26 cellular contexts compared by ENCODE assay signal in the genomic region with DNA sequence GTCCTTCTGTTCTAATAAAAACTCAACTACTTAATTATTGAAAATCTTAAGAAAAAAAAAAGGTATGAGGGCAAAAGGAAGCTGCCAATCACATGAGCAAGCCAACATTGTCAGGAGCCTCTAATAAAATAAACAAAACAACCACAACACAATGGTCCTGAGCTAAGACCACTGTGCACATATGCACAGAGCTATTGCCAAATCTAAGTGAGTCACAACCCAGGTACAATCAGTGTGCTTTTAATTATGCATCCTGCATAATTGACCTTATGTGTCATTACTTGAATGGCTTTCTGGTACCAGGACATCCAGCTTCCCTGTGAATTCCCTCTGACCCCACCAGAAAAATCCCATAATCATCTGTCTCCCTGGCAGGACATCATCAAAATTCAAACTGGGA.
A peak's percentile ranks its signal among the peaks of the same experiment; 100 is the strongest.
DNase-seq lines count a peak whose midpoint lies in the region; ATAC-seq, FAIRE-seq and TF ChIP-seq lines count a peak whose summit lies in the region.
"Had no signal": no experiment of that assay in that cellular context is flagged by ENCODE, and none has a peak within 500 bp of the region (broad histone marks: within the 10 kb centered on the region; RNA-seq: fewer than 3 reads in every experiment).

No MANE protein-coding gene starts in this region.

- no peaks in the 10 kb centered on the region for H3K27me3 Mint-ChIP-seq in astrocyte (ENCODE audit: low read depth, unreplicated experiment)
- no peaks in the 10 kb centered on the region for H3K27me3 Mint-ChIP-seq in Calu3 (ENCODE audit: unreplicated experiment)
- H3K27me3 Mint-ChIP-seq: activated naive CD8-positive, alpha-beta T cell treated with anti-CD3 and anti-CD28 coated beads for 36 hours had no signal

- TF ChIP-seq EP300 in sigmoid colon (IDR thresholded peaks at IDR 0.05) = no peak

- H3K4me1 Mint-ChIP-seq in astrocyte (ENCODE audit: low read depth, unreplicated experiment) (peaks cover 19% of the 10 kb centered on the region), Calu3 (ENCODE audit: low read depth, unreplicated experiment) (no peaks in the 10 kb centered on the region)
- H3K4me1 Mint-ChIP-seq: activated naive CD8-positive, alpha-beta T cell treated with anti-CD3 and anti-CD28 coated beads for 36 hours; CD8-positive, alpha-beta memory T cell had no signal

- DNase-seq in HS-5 (ENCODE audit: low read depth) (peak; percentile 24), astrocyte (ENCODE audit: low read depth) (peak; percentile 57), fibroblast of mammary gland (ENCODE audit: low read depth) (peak; percentile 71), sigmoid colon (no peak), midbrain (lab: John Stamatoyannopoulos, UW) (no peak), Calu3 (no peak)
- DNase-seq: activated CD4-positive, alpha-beta T cell treated with anti-CD3 and anti-CD28 coated beads, Interleukin-2, amount 50 U/mL, for 1 hour; activated CD8-positive, alpha-beta memory T cell treated with anti-CD3 and anti-CD28 coated beads, Interleukin-2, amount 50 U/mL, for 4 hours; activated naive CD8-positive, alpha-beta T cell treated with anti-CD3 and anti-CD28 coated beads for 36 hours; CD8-positive, alpha-beta memory T cell; DMS79 treated with DMSO at 0.1 percent for 48 hours; esophagus squamous epithelium; glutamatergic neuron; KBM-7; left ventricle myocardium inferior; MV-4-11; NCI-H1694 treated with DMSO at 0.1 percent for 48 hours; NCI-H82; SJCRH30; small intestine; stimulated activated CD4-positive, alpha-beta T cell treated with anti-CD3 and anti-CD28 coated beads, Interleukin-2, amount 100 ng/mL, for 48 hours; stimulated activated naive CD8-positive, alpha-beta T cell treated with anti-CD3 and anti-CD28 coated beads, Interleukin-15, Interleukin-2, amounts not matched to agents 100 U/mL and 50 U/mL, for 24 hours; thyroid gland had no signal

- intact Hi-C loops in sigmoid colon (cut with DNase I) (no loop called here), Calu3 (cut with micrococcal nuclease; ENCODE audit: unreplicated experiment) (no loop called here)

- TF ChIP-seq POLR2A in sigmoid colon (IDR thresholded peaks at IDR 0.05) = no peak

- no peaks in the 10 kb centered on the region for H3K27me3 ChIP-seq in astrocyte (ENCODE audit: insufficient read depth, low read length)
- H3K27me3 ChIP-seq in sigmoid colon = no peaks in the 10 kb centered on the region
- H3K27me3 ChIP-seq: esophagus squamous epithelium, SJCRH30, thyroid gland had no signal

- H2AFZ ChIP-seq in astrocyte (ENCODE audit: low read depth, low read length) = no peak overlapping the region

- TF ChIP-seq CTCF in astrocyte (IDR thresholded peaks at IDR 0.05; ENCODE audit: insufficient read depth, low read depth, low read length) (no peak), fibroblast of mammary gland (conservative IDR thresholded peaks at IDR 0.05; ENCODE audit: control insufficient read depth, insufficient read depth, low read depth, low read length) (no peak), sigmoid colon (IDR thresholded peaks at IDR 0.05) (no peak), Calu3 (IDR thresholded peaks at IDR 0.05; ENCODE audit: unreplicated experiment) (no peak)

- H3K27ac Mint-ChIP-seq in astrocyte (ENCODE audit: unreplicated experiment) (no peak overlapping the region), Calu3 (ENCODE audit: unreplicated experiment) (no peak overlapping the region)
- H3K27ac Mint-ChIP-seq: activated naive CD8-positive, alpha-beta T cell treated with anti-CD3 and anti-CD28 coated beads for 36 hours; activated T-helper 2 cell treated with anti-CD3 and anti-CD28 coated beads, Interferon-gamma antibody, Interleukin-2, Interleukin-4, amounts not matched to agents 10 μg/mL and 5 μg/mL and 100 μg/mL, durations not matched to agents 14 hours and 24 hours and 36 hours; CD8-positive, alpha-beta memory T cell had no signal

- no peak overlapping the region for H3K27ac ChIP-seq in astrocyte (ENCODE audit: low read depth, low read length)
- peak overlapping the region in 3 of 4 donors; percentile 66 to 79 (median 77) for H3K27ac ChIP-seq in sigmoid colon
- H3K27ac ChIP-seq: esophagus squamous epithelium, left ventricle myocardium inferior, prostate gland, SJCRH30, thyroid gland had no signal

- H3K4me3 ChIP-seq in astrocyte (ENCODE audit: insufficient read depth, low read depth, low read length) (no peak overlapping the region), fibroblast of mammary gland (ENCODE audit: control insufficient read depth, low read depth, low read length) (no peak overlapping the region), sigmoid colon (no peak overlapping the region)
- H3K4me3 ChIP-seq: esophagus squamous epithelium, left ventricle myocardium inferior, prostate gland, SJCRH30, thyroid gland had no signal

- CTCF ChIA-PET in Calu3 (lab: Charles Lee) = no interaction called here

- ATAC-seq in HG03439 (IDR thresholded peaks at IDR 0.05; ENCODE audit: unreplicated experiment) = no peak
- ATAC-seq: stimulated activated naive CD8-positive, alpha-beta T cell treated with anti-CD3 and anti-CD28 coated beads, Interleukin-15, Interleukin-2, amounts not matched to agents 100 U/mL and 50 U/mL, for 24 hours had no signal

- H3K9me3 Mint-ChIP-seq in astrocyte (ENCODE audit: unreplicated experiment) (no peaks in the 10 kb centered on the region), Calu3 (ENCODE audit: low read depth, unreplicated experiment) (no peaks in the 10 kb centered on the region)
- H3K9me3 Mint-ChIP-seq: activated naive CD8-positive, alpha-beta T cell treated with anti-CD3 and anti-CD28 coated beads for 36 hours; activated T-helper 2 cell treated with anti-CD3 and anti-CD28 coated beads, Interferon-gamma antibody, Interleukin-2, Interleukin-4, amounts not matched to agents 10 μg/mL and 5 μg/mL and 100 μg/mL, durations not matched to agents 14 hours and 24 hours and 36 hours had no signal

- FAIRE-seq in astrocyte (lab: Jason Lieb, UNC) = no peak
- FAIRE-seq: small intestine had no signal

- H3K4me1 ChIP-seq in astrocyte (ENCODE audit: insufficient read depth, low read length) (peaks cover 4% of the 10 kb centered on the region), sigmoid colon (peaks cover 0 to 59% (median 52%) of the 10 kb centered on the region in 4 donors)
- H3K4me1 ChIP-seq: prostate gland, SJCRH30, thyroid gland had no signal

- no peak overlapping the region for H3K4me2 ChIP-seq in astrocyte (ENCODE audit: low read length)

- H3K36me3 ChIP-seq in astrocyte (ENCODE audit: insufficient read depth, low read length) (no peaks in the 10 kb centered on the region), sigmoid colon (no peaks in the 10 kb centered on the region)
- H3K36me3 ChIP-seq: esophagus squamous epithelium, left ventricle myocardium inferior, prostate gland, SJCRH30, thyroid gland had no signal

- no peaks in the 10 kb centered on the region for H3K9me3 ChIP-seq in astrocyte (ENCODE audit: insufficient read depth, low read depth, low read length)
- no peaks in the 10 kb centered on the region for H3K9me3 ChIP-seq in sigmoid colon
- H3K9me3 ChIP-seq: esophagus squamous epithelium, left ventricle myocardium inferior, prostate gland, SJCRH30, thyroid gland had no signal

- H3K4me3 Mint-ChIP-seq in astrocyte (ENCODE audit: unreplicated experiment) = no peak overlapping the region
- H3K4me3 Mint-ChIP-seq in Calu3 (ENCODE audit: low read depth, unreplicated experiment) = no peak overlapping the region
- H3K4me3 Mint-ChIP-seq: activated naive CD8-positive, alpha-beta T cell treated with anti-CD3 and anti-CD28 coated beads for 36 hours; CD8-positive, alpha-beta memory T cell had no signal

- BruUV-seq in Calu3 (replicated peaks; lab: Mats Ljungman, UMichigan) = no TSS peak

- H4K20me1 ChIP-seq in astrocyte (ENCODE audit: insufficient read depth, low read length) = peaks cover 3% of the 10 kb centered on the region

- peaks cover 2% of the 10 kb centered on the region for H3K36me3 Mint-ChIP-seq in astrocyte (ENCODE audit: low read depth, unreplicated experiment)
- H3K36me3 Mint-ChIP-seq in Calu3 (ENCODE audit: insufficient read depth, unreplicated experiment) = peaks cover 5% of the 10 kb centered on the region
- H3K36me3 Mint-ChIP-seq: activated naive CD8-positive, alpha-beta T cell treated with anti-CD3 and anti-CD28 coated beads for 36 hours; CD8-positive, alpha-beta memory T cell had no signal

- no peak overlapping the region for H3K9ac ChIP-seq in astrocyte (ENCODE audit: low read length)

- H3K79me2 ChIP-seq in astrocyte (ENCODE audit: insufficient read depth, low read length) = no peaks in the 10 kb centered on the region

Comparison
In these comparisons a context has a peak if more than half of its experiments do, and no peak if none do; other contexts are left out.
1. DNase-seq: peak in HS-5 (single experiment), astrocyte (single experiment) and fibroblast of mammary gland (single experiment); none in sigmoid colon (single experiment), midbrain (single experiment) and Calu3 (single experiment).